In the genomic region with DNA sequence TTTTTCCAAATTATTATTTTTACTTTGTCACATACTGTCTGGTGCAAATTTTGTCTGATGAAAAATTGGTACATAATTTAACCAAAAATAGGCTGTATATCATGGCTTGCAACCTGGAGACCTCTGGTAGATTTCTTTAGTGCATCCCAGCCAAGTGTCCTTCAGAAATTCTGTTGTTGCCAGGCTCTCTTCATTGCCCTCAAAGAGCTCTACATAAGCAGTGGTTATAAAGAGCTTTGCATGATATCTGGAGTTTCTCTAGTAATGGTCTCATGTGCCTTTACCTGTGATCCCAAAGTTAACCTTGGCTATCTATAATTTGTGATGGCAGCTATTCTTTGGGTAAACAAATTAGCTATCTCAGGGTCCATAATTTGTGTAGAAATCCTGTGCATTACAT, we compare ENCODE assay signal across 21 cellular contexts.
DNase-seq lines count a peak whose midpoint lies in the region; ATAC-seq and TF ChIP-seq lines count a peak whose summit lies in the region.
"Had no signal": no experiment of that assay in that cellular context is flagged by ENCODE, and none has a peak within 500 bp of the region (broad histone marks: within the 10 kb centered on the region; RNA-seq: fewer than 3 reads in every experiment).

No MANE protein-coding gene starts in this region.

- H3K4me1 ChIP-seq in CD8-positive, alpha-beta T cell (ENCODE audit: insufficient read depth, low read length), result peaks cover 27% of the 10 kb centered on the region
- H3K4me1 ChIP-seq in KMS-11 (ENCODE audit: low read depth, poor library complexity, severe bottlenecking), result peaks cover 73% of the 10 kb centered on the region
- peaks cover 6 to 60% (median 15%) of the 10 kb centered on the region in 3 donors for H3K4me1 ChIP-seq in gastroesophageal sphincter

- no peak for TF ChIP-seq EP300 in gastroesophageal sphincter (IDR thresholded peaks at IDR 0.05)

- no peak overlapping the region for H3K4me2 ChIP-seq in KMS-11
- H3K4me2 ChIP-seq: BLaER1 treated with 17β-estradiol and CSF1 and Interleukin-3, amounts not matched to agents 10 nM and 100 nM had no signal

- peaks cover 51% of the 10 kb centered on the region for H4K20me1 ChIP-seq in KMS-11 (ENCODE audit: insufficient read depth)

- H3K4me1 Mint-ChIP-seq in CD8-positive, alpha-beta T cell (ENCODE audit: low read depth), result peaks cover 79% of the 10 kb centered on the region
- H3K4me1 Mint-ChIP-seq in stimulated activated effector memory CD8-positive, alpha-beta T cell treated with anti-CD3 and anti-CD28 coated beads, Interleukin-12 subunit alpha, Interleukin-12 subunit beta, amount 100 ng/mL, for 72 hours, result peaks cover 69% of the 10 kb centered on the region

- no peak overlapping the region for H3K9ac ChIP-seq in KMS-11
- H3K9ac ChIP-seq: BLaER1 treated with 17β-estradiol and CSF1 and Interleukin-3, amounts not matched to agents 10 nM and 100 nM had no signal

- H3K36me3 Mint-ChIP-seq in CD8-positive, alpha-beta T cell, result peaks cover 73% of the 10 kb centered on the region
- peaks cover 73% of the 10 kb centered on the region for H3K36me3 Mint-ChIP-seq in stimulated activated effector memory CD8-positive, alpha-beta T cell treated with anti-CD3 and anti-CD28 coated beads, Interleukin-12 subunit alpha, Interleukin-12 subunit beta, amount 100 ng/mL, for 72 hours

- H3K27me3 ChIP-seq in CD8-positive, alpha-beta T cell (ENCODE audit: insufficient read depth, low read length), result no peaks in the 10 kb centered on the region
- H3K27me3 ChIP-seq in KMS-11 (ENCODE audit: insufficient read depth, low read depth), result no peaks in the 10 kb centered on the region
- H3K27me3 ChIP-seq in gastroesophageal sphincter, result no peaks in the 10 kb centered on the region
- H3K27me3 ChIP-seq: BLaER1 treated with 17β-estradiol and CSF1 and Interleukin-3, amounts not matched to agents 10 nM and 100 nM; body of pancreas; dorsolateral prefrontal cortex; heart right ventricle; right lobe of liver had no signal

- H3K27me3 Mint-ChIP-seq in CD8-positive, alpha-beta T cell (ENCODE audit: low read depth), result no peaks in the 10 kb centered on the region

- peaks cover 11% of the 10 kb centered on the region for H3K9me3 Mint-ChIP-seq in CD8-positive, alpha-beta T cell
- peaks cover 10% of the 10 kb centered on the region for H3K9me3 Mint-ChIP-seq in stimulated activated effector memory CD8-positive, alpha-beta T cell treated with anti-CD3 and anti-CD28 coated beads, Interleukin-12 subunit alpha, Interleukin-12 subunit beta, amount 100 ng/mL, for 72 hours

- no peaks in the 10 kb centered on the region for H3K9me3 ChIP-seq in CD8-positive, alpha-beta T cell (ENCODE audit: low read length)
- no peaks in the 10 kb centered on the region for H3K9me3 ChIP-seq in gastroesophageal sphincter
- H3K9me3 ChIP-seq: body of pancreas, heart right ventricle, right lobe of liver had no signal

- H2AFZ ChIP-seq in KMS-11 (ENCODE audit: low read depth), result no peak overlapping the region

- no peak for TF ChIP-seq CTCF in CD8-positive, alpha-beta T cell (IDR thresholded peaks at IDR 0.05)
- no peak for TF ChIP-seq CTCF in KMS-11 (conservative IDR thresholded peaks at IDR 0.05; ENCODE audit: low read depth, low read length)
- no peak for TF ChIP-seq CTCF in gastroesophageal sphincter (IDR thresholded peaks at IDR 0.05)

- H3K27ac ChIP-seq in CD8-positive, alpha-beta T cell (ENCODE audit: low read depth, low read length), result no peak overlapping the region
- H3K27ac ChIP-seq in KMS-11 (peak overlapping the region; percentile 0; the same call in 1 of the 2 replicates), gastroesophageal sphincter (peak overlapping the region; percentile 43 to 66 (median 56))
- H3K27ac ChIP-seq: BLaER1 treated with 17β-estradiol and CSF1 and Interleukin-3, amounts not matched to agents 10 nM and 100 nM; body of pancreas; right lobe of liver had no signal

- no peak overlapping the region for H3K4me3 ChIP-seq in CD8-positive, alpha-beta T cell (ENCODE audit: low read depth, low read length)
- no peak overlapping the region for H3K4me3 ChIP-seq in KMS-11 (IDR thresholded peaks at IDR 0.05; ENCODE audit: insufficient read depth, low read depth, low read length)
- no peak overlapping the region for H3K4me3 ChIP-seq in gastroesophageal sphincter
- H3K4me3 ChIP-seq: BLaER1 treated with 17β-estradiol and CSF1 and Interleukin-3, amounts not matched to agents 10 nM and 100 nM; body of pancreas; dorsolateral prefrontal cortex; heart right ventricle; right lobe of liver had no signal

- H3K36me3 ChIP-seq in CD8-positive, alpha-beta T cell (ENCODE audit: insufficient read depth, low read length), result peaks cover 4% of the 10 kb centered on the region
- peaks cover 11% of the 10 kb centered on the region; the same call in 1 of the 2 replicates for H3K36me3 ChIP-seq in KMS-11 (ENCODE audit: insufficient read depth)
- H3K36me3 ChIP-seq in gastroesophageal sphincter, result peaks cover 0 to 1% of the 10 kb centered on the region in 2 donors

- H3K79me2 ChIP-seq in KMS-11 (ENCODE audit: insufficient read depth, low read depth), result peaks cover 91% of the 10 kb centered on the region

- TF ChIP-seq POLR2A in gastroesophageal sphincter (IDR thresholded peaks at IDR 0.05), result no peak

- no peak overlapping the region for H3K4me3 Mint-ChIP-seq in CD8-positive, alpha-beta T cell
- no peak overlapping the region for H3K4me3 Mint-ChIP-seq in stimulated activated effector memory CD8-positive, alpha-beta T cell treated with anti-CD3 and anti-CD28 coated beads, Interleukin-12 subunit alpha, Interleukin-12 subunit beta, amount 100 ng/mL, for 72 hours

- no peak for DNase-seq in CD8-positive, alpha-beta T cell
- no peak for DNase-seq in stimulated activated effector memory CD8-positive, alpha-beta T cell treated with anti-CD3 and anti-CD28 coated beads, Interleukin-12 subunit alpha, Interleukin-12 subunit beta, amount 100 ng/mL, for 72 hours (ENCODE audit: low spot score in 2 of 2)
- DNase-seq in inferior parietal cortex (ENCODE audit: extremely low spot score) (no peak), LoVo (ENCODE audit: low spot score) (no peak), NOMO-1 (lab: John Stamatoyannopoulos, UW; ENCODE audit: unreplicated experiment in 2 of 2) (no peak)
- DNase-seq: activated naive CD4-positive, alpha-beta T cell treated with anti-CD3 and anti-CD28 coated beads, Interleukin-2, amount 50 U/mL, for 16 hours; body of pancreas; dorsolateral prefrontal cortex; heart right ventricle; KG1; kidney; midbrain; NCI-H1092 treated with DMSO at 0.1 percent for 48 hours; NCI-H526; right lobe of liver; SIG-M5; stimulated activated CD4-positive, alpha-beta T cell treated with anti-CD3 and anti-CD28 coated beads, Interleukin-2, amount 100 ng/mL, for 48 hours; substantia nigra had no signal

- ATAC-seq in CD8-positive, alpha-beta T cell, result no peak
- ATAC-seq in gastroesophageal sphincter, result no peak
- ATAC-seq in stimulated activated effector memory CD8-positive, alpha-beta T cell treated with anti-CD3 and anti-CD28 coated beads, Interleukin-12 subunit alpha, Interleukin-12 subunit beta, amount 100 ng/mL, for 72 hours, result no peak
- ATAC-seq: body of pancreas, heart right ventricle had no signal

- H3K27ac Mint-ChIP-seq in CD8-positive, alpha-beta T cell, result peak overlapping the region; percentile 88
- H3K27ac Mint-ChIP-seq in stimulated activated effector memory CD8-positive, alpha-beta T cell treated with anti-CD3 and anti-CD28 coated beads, Interleukin-12 subunit alpha, Interleukin-12 subunit beta, amount 100 ng/mL, for 72 hours, result peak overlapping the region; percentile 92

- POLR2A ChIA-PET in CD8-positive, alpha-beta T cell (lab: Charles Lee), result no interaction called here

- intact Hi-C loops in CD8-positive, alpha-beta T cell (cut with DNase I, micrococcal nuclease), result no loop called here

- CTCF ChIA-PET in CD8-positive, alpha-beta T cell (lab: Charles Lee), result no interaction called here
